Comparison of ENCODE assay signal across 8 cellular contexts in the genomic region with DNA sequence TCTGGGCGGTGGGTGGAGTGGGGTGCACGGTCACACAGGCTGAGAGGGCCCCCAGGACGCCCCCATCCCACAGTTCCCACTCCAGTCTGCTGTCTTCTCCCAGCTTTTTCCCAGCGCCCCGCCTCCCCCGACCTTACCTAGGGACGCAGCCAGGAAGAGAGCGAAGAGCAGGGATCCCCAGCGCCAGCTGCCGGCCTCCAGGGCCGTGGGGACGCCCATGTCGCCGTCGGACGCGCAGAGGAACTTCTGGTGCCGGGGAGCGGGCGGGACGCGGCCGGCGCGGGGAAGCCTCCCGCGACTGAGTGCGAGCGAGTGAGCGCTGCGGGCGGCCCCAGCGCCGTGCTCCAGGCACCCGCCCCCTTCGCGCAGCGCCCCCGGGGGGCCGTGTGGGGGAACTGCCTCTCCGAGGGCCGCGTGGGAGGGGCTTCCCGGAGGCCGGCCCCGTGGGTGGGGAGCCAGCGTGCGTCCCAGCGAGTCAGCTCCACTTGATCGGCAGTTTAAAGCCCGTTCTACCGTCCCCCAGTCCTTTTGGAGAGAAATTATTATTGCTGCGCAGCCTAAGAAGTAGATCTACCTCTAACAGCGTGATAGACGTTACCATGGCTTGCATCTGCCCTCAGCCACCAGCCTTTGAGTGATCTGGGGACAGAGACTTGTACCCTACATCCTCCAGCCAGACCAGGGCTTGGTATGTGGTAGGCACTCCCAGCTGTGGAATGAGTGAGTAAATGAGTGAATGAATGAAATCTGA. TPM values are rescaled to one million over a fixed set of nuclear protein-coding genes. Genes with fewer than 3 reads are reported as not detected.
A peak's percentile ranks its signal among the peaks of the same experiment; 100 is the strongest.
DNase-seq lines count a peak whose midpoint lies in the region; ATAC-seq and TF ChIP-seq lines count a peak whose summit lies in the region.

A gene (minus strand): TSS at position 300 of the 751 bp plus-strand sequence. CDS start 81 bp downstream, at position 219.

- DNase-seq in GM06990 (ENCODE audit: extremely low read depth, insufficient read length) (peak; percentile 89), HEK293T (ENCODE audit: extremely low spot score) (peak; percentile 95), NCI-H1048 (lab: John Stamatoyannopoulos, UW) (peak; percentile 46), T47D (ENCODE audit: low read depth in 1 of 2, low spot score in 1 of 2) (peak; percentile 68 to 82), iPS-NIHi11 (ENCODE audit: low spot score) (peak; percentile 96), smooth muscle cell (lab: John Stamatoyannopoulos, UW; ENCODE audit: unreplicated experiment) (peak; percentile 57)

- H3K4me3 ChIP-seq in GM06990 (replicated peaks; ENCODE audit: low read depth, low read length) (peak within 1 kb of the TSS; percentile 75), smooth muscle cell (peak within 1 kb of the TSS; percentile 53)

- 3% methylated on average over 41 of the region's 55 CpGs for WGBS in smooth muscle cell (ENCODE audit: low lambda C conversion rate)

- CTCF ChIA-PET in HEK293T (lab: Yijun Ruan, JAX): interaction anchor here (0.6 to 1.9 kb wide), 11 partner anchors 9 to 870 kb away, joined by 3 to 7 read pairs (median 3); no protein-coding TSS in a partner anchor

- POLR2A ChIA-PET in HEK293T (lab: Yijun Ruan, JAX): interaction anchor here (0.5 to 1.2 kb wide), 3 partner anchors 12 to 115 kb away, joined by 3 read pairs; no protein-coding TSS in a partner anchor

- TF ChIP-seq CTCF in GM06990 (IDR thresholded peaks at IDR 0.05; ENCODE audit: insufficient read depth, low read length, poor library complexity, severe bottlenecking) (peak; percentile 64), VCaP (conservative IDR thresholded peaks at IDR 0.05) (peak; percentile 90), smooth muscle cell (IDR thresholded peaks at IDR 0.05; ENCODE audit: borderline replicate concordance, insufficient read depth, poor library complexity, severe bottlenecking) (peak; percentile 84)

- H3K36me3 ChIP-seq in GM06990 (ENCODE audit: control insufficient read depth, insufficient read depth, low read length): no peaks in the 10 kb centered on the region
- H3K36me3 ChIP-seq in smooth muscle cell (ENCODE audit: low read depth): no peaks in the 10 kb centered on the region

- H3K27ac ChIP-seq in VCaP: peak within 1 kb of the TSS; percentile 5; the same call in 1 of the 2 replicates
- no peak within 1 kb of the TSS for H3K27ac ChIP-seq in smooth muscle cell (ENCODE audit: low read depth)

- no peaks in the 10 kb centered on the region for H3K79me2 ChIP-seq in smooth muscle cell (ENCODE audit: low read depth)

- peaks cover 10% of the 10 kb centered on the region for H3F3A ChIP-seq in smooth muscle cell (ENCODE audit: low read depth)

- in situ Hi-C loops in T47D (cut with HindIII; ENCODE audit: low pct_unique_long_range_greater_than_20kb, low sequenced_read_pairs): no loop called here

- H3K9me3 ChIP-seq in smooth muscle cell (replicated peaks; ENCODE audit: low read depth): no peaks in the 10 kb centered on the region

- no peaks in the 10 kb centered on the region for H3K4me1 ChIP-seq in smooth muscle cell (ENCODE audit: low read depth)

- H3K27me3 ChIP-seq in GM06990 (replicated peaks; ENCODE audit: control insufficient read depth, insufficient read depth, low read length) (no peaks in the 10 kb centered on the region), smooth muscle cell (ENCODE audit: low read depth) (no peaks in the 10 kb centered on the region)

- H3K4me2 ChIP-seq in smooth muscle cell: peak within 1 kb of the TSS; percentile 85

- peak within 1 kb of the TSS; percentile 75 for H2AFZ ChIP-seq in smooth muscle cell (ENCODE audit: low read depth)

- no peaks in the 10 kb centered on the region for H4K20me1 ChIP-seq in smooth muscle cell (ENCODE audit: low read depth)

- peak within 1 kb of the TSS; percentile 43 for H3K9ac ChIP-seq in smooth muscle cell (ENCODE audit: low read depth)

- ATAC-seq in GM18519 (IDR thresholded peaks at IDR 0.05; ENCODE audit: low FRiP score, unreplicated experiment): no peak

TF ChIP-seq in HEK293T, 16 proteins besides CTCF, POLR2A, EP300 and RAD21:
- TF ChIP-seq TARDBP (IDR thresholded peaks at IDR 0.05) (no peak), FOXM1 (IDR thresholded peaks at IDR 0.05; ENCODE audit: borderline replicate concordance) (0 out of 2 replicates have a peak, but pooled peaks have one; percentile 12)

RNA-seq across cellular contexts. Expression of the gene that starts here (rescaled TPM):
- 0.58 and 3.6 TPM in 2 replicates for total RNA-seq in smooth muscle cell
- 2.6 and 3.6 TPM in 2 replicates for polyA plus RNA-seq in smooth muscle cell

Comparison
In these comparisons a context has a peak if more than half of its experiments do, and no peak if none do; other contexts are left out.
1. DNase-seq: peak in every context shown above with its lines; median percentile 96 in iPS-NIHi11; 95 in HEK293T; 89 in GM06990; 75 in T47D; 57 in smooth muscle cell; 46 in NCI-H1048.